Comparison of ENCODE assay signal across 1 cellular context in genomic region chr14:21408152-21408551, GRCh38.
TF ChIP-seq lines count a peak whose summit lies in the region.

No MANE protein-coding gene starts in this region.

TF ChIP-seq in HepG2, 621 proteins besides CTCF, POLR2A, EP300 and RAD21 (continued from another document):
- no peak for TF ChIP-seq TFE3 (CRISPR knock-in tag; IDR thresholded peaks at IDR 0.05)
- TF ChIP-seq PATZ1 (CRISPR knock-in tag; IDR thresholded peaks at IDR 0.05), result no peak
- TF ChIP-seq SYNCRIP (IDR thresholded peaks at IDR 0.05; ENCODE audit: insufficient read depth, low read depth, low read length), result no peak
